ENCODE assay signal across 16 cellular contexts in the genomic region with DNA sequence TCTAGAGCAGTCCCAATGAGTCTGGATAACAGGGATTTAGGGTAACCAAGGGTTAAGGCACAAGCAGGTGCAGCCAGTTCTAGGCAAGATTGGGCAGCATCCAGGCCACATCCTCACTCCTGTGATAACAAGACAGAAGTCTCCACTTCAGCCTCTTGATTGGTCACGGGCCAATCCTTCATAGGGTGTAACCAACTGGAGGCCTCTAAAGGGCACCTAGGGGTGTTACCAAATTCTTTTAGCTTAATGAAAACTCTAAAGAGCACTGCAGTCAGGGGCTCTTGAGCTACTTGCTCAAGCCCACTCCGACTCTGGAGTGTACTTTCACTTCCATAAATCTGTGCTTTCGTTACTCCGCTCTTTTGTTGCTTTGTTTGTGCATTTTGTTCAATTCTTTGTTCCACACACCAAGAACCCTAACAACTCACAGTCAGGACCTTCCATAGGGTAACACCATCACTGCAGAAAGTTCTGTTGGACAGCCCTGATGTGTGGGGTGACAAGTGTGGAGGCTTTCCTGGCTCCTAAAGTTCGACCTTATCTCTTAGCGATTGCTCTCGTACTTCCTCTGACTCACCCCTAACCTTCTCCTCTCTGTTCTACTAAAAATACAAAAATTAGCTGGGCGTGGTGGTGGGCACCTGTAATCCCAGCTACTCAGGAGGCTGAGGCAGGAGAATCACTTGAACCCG. TPM values are rescaled to one million over a fixed set of nuclear protein-coding genes. Genes with fewer than 3 reads are reported as not detected.
DNase-seq lines count a peak whose midpoint lies in the region; ATAC-seq lines count a peak whose summit lies in the region.
"Had no signal": no experiment of that assay in that cellular context is flagged by ENCODE, and none has a peak within 500 bp of the region (broad histone marks: within the 10 kb centered on the region; RNA-seq: fewer than 3 reads in every experiment).

No MANE protein-coding gene starts in this region.

- H3K9me3 ChIP-seq in thymus (ENCODE audit: control insufficient read depth): no peaks in the 10 kb centered on the region
- H3K9me3 ChIP-seq: BLaER1 treated with 17β-estradiol and CSF1 and Interleukin-3, amounts not matched to agents 10 nM and 100 nM; SJSA1 had no signal

- peaks cover 5% of the 10 kb centered on the region for H3K4me1 ChIP-seq in thymus (ENCODE audit: control insufficient read depth, insufficient read depth, low read length)

- ATAC-seq in activated naive CD4-positive, alpha-beta T cell treated with anti-CD3 and anti-CD28 coated beads, Interleukin-2, amount 50 U/mL, for 72 hours: peak in 1 of 2 donors; percentile 6
- ATAC-seq: activated CD4-positive, CD25-positive, alpha-beta regulatory T cell treated with anti-CD3 and anti-CD28 coated beads, Interleukin-2, amount 50 U/mL, for 24 hours; stimulated activated naive CD8-positive, alpha-beta T cell treated with anti-CD3 and anti-CD28 coated beads, Interleukin-15, Interleukin-2, amounts not matched to agents 100 U/mL and 50 U/mL, for 24 hours had no signal

- no peak overlapping the region for H3K4me3 Mint-ChIP-seq in activated naive CD4-positive, alpha-beta T cell treated with anti-CD3 and anti-CD28 coated beads, Interleukin-2, amount 50 U/mL, for 24 hours

- peaks cover 31% of the 10 kb centered on the region for H3K4me1 Mint-ChIP-seq in activated naive CD4-positive, alpha-beta T cell treated with anti-CD3 and anti-CD28 coated beads, Interleukin-2, amount 50 U/mL, for 24 hours

- H3K4me3 ChIP-seq in thymus (ENCODE audit: low read length): no peak overlapping the region
- H3K4me3 ChIP-seq: BLaER1 treated with 17β-estradiol and CSF1 and Interleukin-3, amounts not matched to agents 10 nM and 100 nM; SJSA1 had no signal

- 91% methylated on average over 9 of the region's 9 CpGs for WGBS in thymus

- H3K9me3 Mint-ChIP-seq in activated naive CD4-positive, alpha-beta T cell treated with anti-CD3 and anti-CD28 coated beads, Interleukin-2, amount 50 U/mL, for 24 hours: no peaks in the 10 kb centered on the region
- peaks cover 0 to 3% of the 10 kb centered on the region in 2 donors for H3K9me3 Mint-ChIP-seq in activated naive CD4-positive, alpha-beta T cell treated with anti-CD3 and anti-CD28 coated beads, Interleukin-2, amount 50 U/mL, for 72 hours

- H3K36me3 Mint-ChIP-seq in activated naive CD4-positive, alpha-beta T cell treated with anti-CD3 and anti-CD28 coated beads, Interleukin-2, amount 50 U/mL, for 24 hours: peaks cover under 1% of the 10 kb centered on the region
- peaks cover 0 to 6% of the 10 kb centered on the region in 2 donors for H3K36me3 Mint-ChIP-seq in activated naive CD4-positive, alpha-beta T cell treated with anti-CD3 and anti-CD28 coated beads, Interleukin-2, amount 50 U/mL, for 72 hours

- H3K27ac ChIP-seq in thymus (ENCODE audit: low read depth): peak overlapping the region; percentile 27
- H3K27ac ChIP-seq: SJSA1 had no signal

- H3K27me3 ChIP-seq in thymus (ENCODE audit: control insufficient read depth, insufficient read depth): no peaks in the 10 kb centered on the region
- H3K27me3 ChIP-seq: BLaER1 treated with 17β-estradiol and CSF1 and Interleukin-3, amounts not matched to agents 10 nM and 100 nM; SJSA1 had no signal

- DNase-seq in activated naive CD4-positive, alpha-beta T cell (lab: John Stamatoyannopoulos, UW): no peak
- peak; percentile 63 for DNase-seq in NCI-H2196 (lab: John Stamatoyannopoulos, UW; ENCODE audit: unreplicated experiment)
- DNase-seq in activated naive CD4-positive, alpha-beta T cell treated with anti-CD3 and anti-CD28 coated beads, Interleukin-2, amount 50 U/mL, for 72 hours (ENCODE audit: low spot score in 2 of 2): no peak
- DNase-seq in effector CD8-positive, alpha-beta T cell (lab: John Stamatoyannopoulos, UW): no peak
- DNase-seq in NCI-H1694 treated with DMSO at 0.1 percent for 48 hours (lab: John Stamatoyannopoulos, UW): no peak
- DNase-seq in superior temporal gyrus (ENCODE audit: extremely low spot score): no peak
- DNase-seq: cortex of kidney; Kasumi-1; NCI-H510A; stimulated activated CD4-positive, alpha-beta T cell treated with anti-CD3 and anti-CD28 coated beads, Interleukin-4, amount 100 ng/mL, for 24 hours; stimulated activated naive CD8-positive, alpha-beta T cell treated with anti-CD3 and anti-CD28 coated beads, Interleukin-15, Interleukin-2, amounts not matched to agents 100 U/mL and 50 U/mL, for 24 hours had no signal

- peaks cover 3% of the 10 kb centered on the region for H3K36me3 ChIP-seq in thymus (ENCODE audit: control insufficient read depth, insufficient read depth)

- peak overlapping the region; percentile 81 for H3K27ac Mint-ChIP-seq in activated naive CD4-positive, alpha-beta T cell treated with anti-CD3 and anti-CD28 coated beads, Interleukin-2, amount 50 U/mL, for 24 hours
- peak overlapping the region; percentile 24 to 86 for H3K27ac Mint-ChIP-seq in activated naive CD4-positive, alpha-beta T cell treated with anti-CD3 and anti-CD28 coated beads, Interleukin-2, amount 50 U/mL, for 72 hours

- H3K27me3 Mint-ChIP-seq in activated naive CD4-positive, alpha-beta T cell treated with anti-CD3 and anti-CD28 coated beads, Interleukin-2, amount 50 U/mL, for 24 hours: no peaks in the 10 kb centered on the region

RNA-seq across cellular contexts. Expression of gene ZSWIM9, which starts 36.1 kb away (rescaled TPM):
- 10 to 100 TPM in 1 of 2 donors, 1 to 10 TPM in 1; 9.0 to 10.2 TPM for total RNA-seq in activated naive CD4-positive, alpha-beta T cell treated with anti-CD3 and anti-CD28 coated beads, Interleukin-2, amount 50 U/mL, for 72 hours
- 2.7 TPM for polyA plus RNA-seq in thymus

RNA-seq across cellular contexts. Expression of gene LIG1, which starts 36.4 kb away (rescaled TPM):
- 100 to 1,000 TPM; 180 to 231 TPM for total RNA-seq in activated naive CD4-positive, alpha-beta T cell treated with anti-CD3 and anti-CD28 coated beads, Interleukin-2, amount 50 U/mL, for 72 hours
- polyA plus RNA-seq in thymus: 76.6 TPM

RNA-seq across cellular contexts. Expression of gene CARD8, which starts 49.2 kb away (rescaled TPM):
- 100 to 1,000 TPM in 1 of 2 donors, 10 to 100 TPM in 1; 99.5 to 147 TPM for total RNA-seq in activated naive CD4-positive, alpha-beta T cell treated with anti-CD3 and anti-CD28 coated beads, Interleukin-2, amount 50 U/mL, for 72 hours
- polyA plus RNA-seq in thymus: 66.4 TPM
